Comparison of ENCODE assay signal across 1 cellular context in the genomic region with DNA sequence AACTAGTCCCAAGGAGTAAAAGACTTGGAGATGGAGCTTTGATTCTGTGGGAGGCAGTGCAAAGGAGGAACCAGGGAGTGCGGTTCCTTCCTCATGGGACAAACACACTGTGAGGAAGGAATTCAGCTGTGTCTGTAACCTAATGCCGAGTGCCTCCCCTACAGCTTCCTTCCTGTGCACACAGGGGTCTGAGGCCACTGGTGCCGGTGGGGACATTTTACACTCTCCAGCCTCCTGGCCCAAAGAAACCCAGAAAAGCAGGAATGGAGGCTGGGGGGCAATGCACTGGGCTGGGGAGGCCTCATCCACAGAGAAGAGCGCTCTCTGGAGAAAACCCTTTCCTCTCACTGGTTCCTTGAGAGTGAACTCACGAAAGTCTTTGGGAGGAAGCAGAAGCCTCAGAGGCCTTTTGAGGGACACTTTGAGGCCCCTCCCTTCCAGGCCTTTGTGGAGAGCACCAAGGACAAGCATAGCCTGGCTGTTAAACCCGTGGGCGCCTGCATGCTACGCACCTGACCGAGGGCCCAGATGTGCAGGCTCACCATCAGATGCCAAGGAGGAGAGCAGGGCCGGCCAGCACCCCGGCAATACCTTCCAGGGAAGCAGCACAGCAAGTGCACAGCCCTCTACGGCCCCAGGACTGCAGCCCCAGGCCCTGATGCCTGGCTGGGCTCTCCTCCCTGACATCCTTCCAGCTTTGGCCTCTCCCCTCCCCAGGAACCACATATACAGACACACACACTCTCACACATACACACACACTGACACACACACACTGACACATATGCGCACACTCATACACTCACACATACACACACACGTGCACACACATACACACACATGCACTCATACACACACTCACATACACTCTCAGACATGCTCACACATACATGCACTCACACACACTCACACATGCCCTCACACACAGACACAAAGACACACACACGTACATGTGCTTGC.
A peak's percentile ranks its signal among the peaks of the same experiment; 100 is the strongest.
TF ChIP-seq lines count a peak whose summit lies in the region.

No MANE protein-coding gene starts in this region.

TF ChIP-seq in GM12878, 131 proteins besides CTCF, POLR2A, EP300 and RAD21:
- TF ChIP-seq, protein P1, sequence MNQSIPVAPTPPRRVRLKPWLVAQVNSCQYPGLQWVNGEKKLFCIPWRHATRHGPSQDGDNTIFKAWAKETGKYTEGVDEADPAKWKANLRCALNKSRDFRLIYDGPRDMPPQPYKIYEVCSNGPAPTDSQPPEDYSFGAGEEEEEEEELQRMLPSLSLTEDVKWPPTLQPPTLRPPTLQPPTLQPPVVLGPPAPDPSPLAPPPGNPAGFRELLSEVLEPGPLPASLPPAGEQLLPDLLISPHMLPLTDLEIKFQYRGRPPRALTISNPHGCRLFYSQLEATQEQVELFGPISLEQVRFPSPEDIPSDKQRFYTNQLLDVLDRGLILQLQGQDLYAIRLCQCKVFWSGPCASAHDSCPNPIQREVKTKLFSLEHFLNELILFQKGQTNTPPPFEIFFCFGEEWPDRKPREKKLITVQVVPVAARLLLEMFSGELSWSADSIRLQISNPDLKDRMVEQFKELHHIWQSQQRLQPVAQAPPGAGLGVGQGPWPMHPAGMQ (IDR thresholded peaks at IDR 0.05; ENCODE audit: borderline replicate concordance), result peak; percentile 51; the same call in 1 of the 2 replicates
- TF ChIP-seq, protein P2, sequence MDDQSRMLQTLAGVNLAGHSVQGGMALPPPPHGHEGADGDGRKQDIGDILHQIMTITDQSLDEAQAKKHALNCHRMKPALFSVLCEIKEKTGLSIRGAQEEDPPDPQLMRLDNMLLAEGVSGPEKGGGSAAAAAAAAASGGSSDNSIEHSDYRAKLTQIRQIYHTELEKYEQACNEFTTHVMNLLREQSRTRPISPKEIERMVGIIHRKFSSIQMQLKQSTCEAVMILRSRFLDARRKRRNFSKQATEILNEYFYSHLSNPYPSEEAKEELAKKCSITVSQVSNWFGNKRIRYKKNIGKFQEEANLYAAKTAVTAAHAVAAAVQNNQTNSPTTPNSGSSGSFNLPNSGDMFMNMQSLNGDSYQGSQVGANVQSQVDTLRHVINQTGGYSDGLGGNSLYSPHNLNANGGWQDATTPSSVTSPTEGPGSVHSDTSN (IDR thresholded peaks at IDR 0.05; ENCODE audit: insufficient replicate concordance, low read depth, low read length), result peak; percentile 57
- TF ChIP-seq, protein P3, sequence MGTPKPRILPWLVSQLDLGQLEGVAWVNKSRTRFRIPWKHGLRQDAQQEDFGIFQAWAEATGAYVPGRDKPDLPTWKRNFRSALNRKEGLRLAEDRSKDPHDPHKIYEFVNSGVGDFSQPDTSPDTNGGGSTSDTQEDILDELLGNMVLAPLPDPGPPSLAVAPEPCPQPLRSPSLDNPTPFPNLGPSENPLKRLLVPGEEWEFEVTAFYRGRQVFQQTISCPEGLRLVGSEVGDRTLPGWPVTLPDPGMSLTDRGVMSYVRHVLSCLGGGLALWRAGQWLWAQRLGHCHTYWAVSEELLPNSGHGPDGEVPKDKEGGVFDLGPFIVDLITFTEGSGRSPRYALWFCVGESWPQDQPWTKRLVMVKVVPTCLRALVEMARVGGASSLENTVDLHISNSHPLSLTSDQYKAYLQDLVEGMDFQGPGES (IDR thresholded peaks at IDR 0.05), result no peak
- TF ChIP-seq HDGF (IDR thresholded peaks at IDR 0.05) (peak; percentile 75; the same call in 1 of the 2 replicates), SRF (IDR thresholded peaks at IDR 0.05; ENCODE audit: low read depth in 2 of 2, low read length in 2 of 2) (peak in 1 of 2 experiments; percentile 65; a peak in 2 of 4 replicates), FOXK2 (IDR thresholded peaks at IDR 0.05) (peak; percentile 20; the same call in 1 of the 2 replicates), TCF3 (IDR thresholded peaks at IDR 0.05; ENCODE audit: borderline replicate concordance, insufficient read depth, low read depth, low read length) (peak; percentile 60; the same call in 1 of the 2 replicates), MYC (IDR thresholded peaks at IDR 0.05; ENCODE audit: insufficient read depth, insufficient read length, insufficient replicate concordance, low read length, severe bottlenecking) (no peak), DPF2 (IDR thresholded peaks at IDR 0.05) (no peak), POLR2AphosphoS5 (IDR thresholded peaks at IDR 0.05; ENCODE audit: low read length) (no peak)
- TF ChIP-seq, protein P4, sequence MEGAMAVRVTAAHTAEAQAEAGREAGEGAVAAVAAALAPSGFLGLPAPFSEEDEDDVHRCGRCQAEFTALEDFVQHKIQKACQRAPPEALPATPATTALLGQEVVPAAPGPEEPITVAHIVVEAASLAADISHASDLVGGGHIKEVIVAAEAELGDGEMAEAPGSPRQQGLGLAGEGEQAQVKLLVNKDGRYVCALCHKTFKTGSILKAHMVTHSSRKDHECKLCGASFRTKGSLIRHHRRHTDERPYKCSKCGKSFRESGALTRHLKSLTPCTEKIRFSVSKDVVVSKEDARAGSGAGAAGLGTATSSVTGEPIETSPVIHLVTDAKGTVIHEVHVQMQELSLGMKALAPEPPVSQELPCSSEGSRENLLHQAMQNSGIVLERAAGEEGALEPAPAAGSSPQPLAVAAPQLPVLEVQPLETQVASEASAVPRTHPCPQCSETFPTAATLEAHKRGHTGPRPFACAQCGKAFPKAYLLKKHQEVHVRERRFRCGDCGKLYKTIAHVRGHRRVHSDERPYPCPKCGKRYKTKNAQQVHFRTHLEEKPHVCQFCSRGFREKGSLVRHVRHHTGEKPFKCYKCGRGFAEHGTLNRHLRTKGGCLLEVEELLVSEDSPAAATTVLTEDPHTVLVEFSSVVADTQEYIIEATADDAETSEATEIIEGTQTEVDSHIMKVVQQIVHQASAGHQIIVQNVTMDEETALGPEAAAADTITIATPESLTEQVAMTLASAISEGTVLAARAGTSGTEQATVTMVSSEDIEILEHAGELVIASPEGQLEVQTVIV (IDR thresholded peaks at IDR 0.05; ENCODE audit: borderline replicate concordance, partially characterized antibody), result peak; percentile 18
- TF ChIP-seq, protein P5, sequence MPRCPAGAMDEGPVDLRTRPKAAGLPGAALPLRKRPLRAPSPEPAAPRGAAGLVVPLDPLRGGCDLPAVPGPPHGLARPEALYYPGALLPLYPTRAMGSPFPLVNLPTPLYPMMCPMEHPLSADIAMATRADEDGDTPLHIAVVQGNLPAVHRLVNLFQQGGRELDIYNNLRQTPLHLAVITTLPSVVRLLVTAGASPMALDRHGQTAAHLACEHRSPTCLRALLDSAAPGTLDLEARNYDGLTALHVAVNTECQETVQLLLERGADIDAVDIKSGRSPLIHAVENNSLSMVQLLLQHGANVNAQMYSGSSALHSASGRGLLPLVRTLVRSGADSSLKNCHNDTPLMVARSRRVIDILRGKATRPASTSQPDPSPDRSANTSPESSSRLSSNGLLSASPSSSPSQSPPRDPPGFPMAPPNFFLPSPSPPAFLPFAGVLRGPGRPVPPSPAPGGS (IDR thresholded peaks at IDR 0.05; ENCODE audit: borderline replicate concordance, insufficient read depth, low read depth, low read length, poor library complexity, severe bottlenecking), result peak; percentile 98
